In the genomic region with DNA sequence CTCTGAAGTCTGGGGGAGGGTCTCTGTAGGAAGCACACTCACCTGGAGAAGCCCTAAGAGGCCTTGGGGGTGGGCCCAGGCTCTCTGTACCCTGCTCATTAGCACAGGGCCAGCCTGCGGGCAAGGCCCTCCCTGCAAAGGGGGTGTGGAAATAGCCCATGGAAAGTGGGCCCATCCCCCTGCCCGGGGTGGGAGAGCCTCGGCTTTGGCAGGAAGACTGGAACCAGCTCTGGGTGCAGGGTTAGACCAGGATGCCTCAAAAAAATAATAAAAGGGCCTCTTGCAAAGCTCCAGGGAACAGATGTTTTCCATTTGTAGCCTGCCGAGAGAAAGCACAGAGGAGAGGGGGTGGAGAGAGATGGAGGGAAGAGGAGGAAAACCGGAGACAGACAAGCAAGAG, we compare ENCODE assay signal across 1 cellular context.
TF ChIP-seq lines count a peak whose summit lies in the region.

No MANE protein-coding gene starts in this region.

TF ChIP-seq in SK-N-SH, 30 proteins besides CTCF, POLR2A, EP300 and RAD21 (continued from another document):
- TF ChIP-seq, protein P1, sequence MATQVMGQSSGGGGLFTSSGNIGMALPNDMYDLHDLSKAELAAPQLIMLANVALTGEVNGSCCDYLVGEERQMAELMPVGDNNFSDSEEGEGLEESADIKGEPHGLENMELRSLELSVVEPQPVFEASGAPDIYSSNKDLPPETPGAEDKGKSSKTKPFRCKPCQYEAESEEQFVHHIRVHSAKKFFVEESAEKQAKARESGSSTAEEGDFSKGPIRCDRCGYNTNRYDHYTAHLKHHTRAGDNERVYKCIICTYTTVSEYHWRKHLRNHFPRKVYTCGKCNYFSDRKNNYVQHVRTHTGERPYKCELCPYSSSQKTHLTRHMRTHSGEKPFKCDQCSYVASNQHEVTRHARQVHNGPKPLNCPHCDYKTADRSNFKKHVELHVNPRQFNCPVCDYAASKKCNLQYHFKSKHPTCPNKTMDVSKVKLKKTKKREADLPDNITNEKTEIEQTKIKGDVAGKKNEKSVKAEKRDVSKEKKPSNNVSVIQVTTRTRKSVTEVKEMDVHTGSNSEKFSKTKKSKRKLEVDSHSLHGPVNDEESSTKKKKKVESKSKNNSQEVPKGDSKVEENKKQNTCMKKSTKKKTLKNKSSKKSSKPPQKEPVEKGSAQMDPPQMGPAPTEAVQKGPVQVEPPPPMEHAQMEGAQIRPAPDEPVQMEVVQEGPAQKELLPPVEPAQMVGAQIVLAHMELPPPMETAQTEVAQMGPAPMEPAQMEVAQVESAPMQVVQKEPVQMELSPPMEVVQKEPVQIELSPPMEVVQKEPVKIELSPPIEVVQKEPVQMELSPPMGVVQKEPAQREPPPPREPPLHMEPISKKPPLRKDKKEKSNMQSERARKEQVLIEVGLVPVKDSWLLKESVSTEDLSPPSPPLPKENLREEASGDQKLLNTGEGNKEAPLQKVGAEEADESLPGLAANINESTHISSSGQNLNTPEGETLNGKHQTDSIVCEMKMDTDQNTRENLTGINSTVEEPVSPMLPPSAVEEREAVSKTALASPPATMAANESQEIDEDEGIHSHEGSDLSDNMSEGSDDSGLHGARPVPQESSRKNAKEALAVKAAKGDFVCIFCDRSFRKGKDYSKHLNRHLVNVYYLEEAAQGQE (IDR thresholded peaks at IDR 0.05; ENCODE audit: low read depth, low read length), result peak; percentile 26; the same call in 1 of the 2 replicates
- peak; percentile 99 for TF ChIP-seq TCF12 (IDR thresholded peaks at IDR 0.05)
- TF ChIP-seq, protein P2, sequence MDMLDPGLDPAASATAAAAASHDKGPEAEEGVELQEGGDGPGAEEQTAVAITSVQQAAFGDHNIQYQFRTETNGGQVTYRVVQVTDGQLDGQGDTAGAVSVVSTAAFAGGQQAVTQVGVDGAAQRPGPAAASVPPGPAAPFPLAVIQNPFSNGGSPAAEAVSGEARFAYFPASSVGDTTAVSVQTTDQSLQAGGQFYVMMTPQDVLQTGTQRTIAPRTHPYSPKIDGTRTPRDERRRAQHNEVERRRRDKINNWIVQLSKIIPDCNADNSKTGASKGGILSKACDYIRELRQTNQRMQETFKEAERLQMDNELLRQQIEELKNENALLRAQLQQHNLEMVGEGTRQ (IDR thresholded peaks at IDR 0.05; ENCODE audit: borderline replicate concordance, low read depth, low read length), result no peak
- TF ChIP-seq TEAD4 (IDR thresholded peaks at IDR 0.05; ENCODE audit: borderline replicate concordance, insufficient read depth), result peak; percentile 59
- TF ChIP-seq YY1 (IDR thresholded peaks at IDR 0.05; ENCODE audit: low read depth), result peak; percentile 69; the same call in 1 of the 2 replicates
- 0 out of 2 replicates have a peak, but pooled peaks have one; percentile 27 for TF ChIP-seq SMC3 (IDR thresholded peaks at IDR 0.05; ENCODE audit: low read depth, low read length)
- TF ChIP-seq, protein P3, sequence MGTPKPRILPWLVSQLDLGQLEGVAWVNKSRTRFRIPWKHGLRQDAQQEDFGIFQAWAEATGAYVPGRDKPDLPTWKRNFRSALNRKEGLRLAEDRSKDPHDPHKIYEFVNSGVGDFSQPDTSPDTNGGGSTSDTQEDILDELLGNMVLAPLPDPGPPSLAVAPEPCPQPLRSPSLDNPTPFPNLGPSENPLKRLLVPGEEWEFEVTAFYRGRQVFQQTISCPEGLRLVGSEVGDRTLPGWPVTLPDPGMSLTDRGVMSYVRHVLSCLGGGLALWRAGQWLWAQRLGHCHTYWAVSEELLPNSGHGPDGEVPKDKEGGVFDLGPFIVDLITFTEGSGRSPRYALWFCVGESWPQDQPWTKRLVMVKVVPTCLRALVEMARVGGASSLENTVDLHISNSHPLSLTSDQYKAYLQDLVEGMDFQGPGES (IDR thresholded peaks at IDR 0.05; ENCODE audit: low read depth, low read length), result no peak
